In the genomic region with DNA sequence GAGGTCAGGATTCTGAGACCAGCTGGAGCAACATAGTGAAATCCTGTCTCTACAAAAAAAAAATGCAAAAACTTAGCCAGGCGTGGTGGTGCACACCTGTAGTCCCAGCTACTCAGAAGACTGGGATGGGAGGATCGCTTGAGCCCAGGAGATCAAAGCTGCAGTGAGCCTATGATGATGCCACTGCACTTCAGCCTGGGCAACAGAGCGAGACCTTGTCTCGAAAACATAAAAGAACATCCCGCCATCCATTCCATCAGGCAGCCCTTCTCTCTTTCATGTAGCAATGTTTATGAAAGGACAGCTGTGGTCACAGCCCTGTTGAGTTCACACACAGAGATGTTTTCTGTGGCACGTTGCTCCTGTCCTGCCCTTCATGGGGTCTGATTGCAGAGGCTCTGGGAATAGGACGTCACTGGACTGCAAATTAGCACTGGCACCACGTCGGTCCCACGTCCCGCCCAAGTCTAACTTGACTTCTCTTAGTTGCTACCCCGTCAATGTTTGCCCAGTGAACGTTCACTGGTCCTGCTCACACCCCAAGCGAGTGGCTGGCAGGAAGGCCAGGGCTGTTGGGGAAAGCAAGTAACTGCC, we compare ENCODE assay signal across 1 cellular context.
TF ChIP-seq lines count a peak whose summit lies in the region.

No MANE protein-coding gene starts in this region.

TF ChIP-seq in HepG2, 621 proteins besides CTCF, POLR2A, EP300 and RAD21 (continued from another document and continues in another):
- TF ChIP-seq ZNF318 (CRISPR knock-in tag; IDR thresholded peaks at IDR 0.05): no peak
- no peak for TF ChIP-seq ZNF678 (CRISPR knock-in tag; IDR thresholded peaks at IDR 0.05)
- TF ChIP-seq PLRG1 (conservative IDR thresholded peaks at IDR 0.05): no peak
- TF ChIP-seq ZNF468 (CRISPR knock-in tag; IDR thresholded peaks at IDR 0.05): no peak
- no peak for TF ChIP-seq ZKSCAN5 (CRISPR knock-in tag; IDR thresholded peaks at IDR 0.05)
- no peak for TF ChIP-seq ZFP90 (CRISPR knock-in tag; IDR thresholded peaks at IDR 0.05; ENCODE audit: borderline replicate concordance)
- TF ChIP-seq NFATC3 (CRISPR knock-in tag; IDR thresholded peaks at IDR 0.05): no peak
- no peak for TF ChIP-seq ZNF382 (CRISPR knock-in tag; IDR thresholded peaks at IDR 0.05; ENCODE audit: borderline replicate concordance)
- TF ChIP-seq MTA3 (CRISPR knock-in tag; IDR thresholded peaks at IDR 0.05): no peak
- 0 out of 2 replicates have a peak, but pooled peaks have one; percentile 29 for TF ChIP-seq KDM1A (CRISPR knock-in tag; IDR thresholded peaks at IDR 0.05)
- TF ChIP-seq CC2D1A (CRISPR knock-in tag; IDR thresholded peaks at IDR 0.05): no peak
- no peak for TF ChIP-seq HMGXB3 (CRISPR knock-in tag; IDR thresholded peaks at IDR 0.05; ENCODE audit: borderline replicate concordance)
- no peak for TF ChIP-seq FOXK1 (CRISPR knock-in tag; IDR thresholded peaks at IDR 0.05; ENCODE audit: borderline replicate concordance, low read depth)
- TF ChIP-seq ZNF788 (CRISPR knock-in tag; IDR thresholded peaks at IDR 0.05; ENCODE audit: borderline replicate concordance): no peak
- TF ChIP-seq, protein P1, sequence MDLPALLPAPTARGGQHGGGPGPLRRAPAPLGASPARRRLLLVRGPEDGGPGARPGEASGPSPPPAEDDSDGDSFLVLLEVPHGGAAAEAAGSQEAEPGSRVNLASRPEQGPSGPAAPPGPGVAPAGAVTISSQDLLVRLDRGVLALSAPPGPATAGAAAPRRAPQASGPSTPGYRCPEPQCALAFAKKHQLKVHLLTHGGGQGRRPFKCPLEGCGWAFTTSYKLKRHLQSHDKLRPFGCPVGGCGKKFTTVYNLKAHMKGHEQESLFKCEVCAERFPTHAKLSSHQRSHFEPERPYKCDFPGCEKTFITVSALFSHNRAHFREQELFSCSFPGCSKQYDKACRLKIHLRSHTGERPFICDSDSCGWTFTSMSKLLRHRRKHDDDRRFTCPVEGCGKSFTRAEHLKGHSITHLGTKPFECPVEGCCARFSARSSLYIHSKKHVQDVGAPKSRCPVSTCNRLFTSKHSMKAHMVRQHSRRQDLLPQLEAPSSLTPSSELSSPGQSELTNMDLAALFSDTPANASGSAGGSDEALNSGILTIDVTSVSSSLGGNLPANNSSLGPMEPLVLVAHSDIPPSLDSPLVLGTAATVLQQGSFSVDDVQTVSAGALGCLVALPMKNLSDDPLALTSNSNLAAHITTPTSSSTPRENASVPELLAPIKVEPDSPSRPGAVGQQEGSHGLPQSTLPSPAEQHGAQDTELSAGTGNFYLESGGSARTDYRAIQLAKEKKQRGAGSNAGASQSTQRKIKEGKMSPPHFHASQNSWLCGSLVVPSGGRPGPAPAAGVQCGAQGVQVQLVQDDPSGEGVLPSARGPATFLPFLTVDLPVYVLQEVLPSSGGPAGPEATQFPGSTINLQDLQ (CRISPR knock-in tag; IDR thresholded peaks at IDR 0.05): no peak
- no peak for TF ChIP-seq TRIM24 (CRISPR knock-in tag; IDR thresholded peaks at IDR 0.05)
- no peak for TF ChIP-seq RBM39 (IDR thresholded peaks at IDR 0.05; ENCODE audit: low read depth, low read length, poor library complexity, severe bottlenecking)
- TF ChIP-seq ZNF782 (CRISPR knock-in tag; IDR thresholded peaks at IDR 0.05; ENCODE audit: borderline replicate concordance): no peak
- no peak for TF ChIP-seq SRY (CRISPR knock-in tag; IDR thresholded peaks at IDR 0.05)
- no peak for TF ChIP-seq SRSF9 (IDR thresholded peaks at IDR 0.05; ENCODE audit: borderline replicate concordance, insufficient read depth, low read depth, low read length, poor library complexity, severe bottlenecking)
- TF ChIP-seq ZNF572 (CRISPR knock-in tag; IDR thresholded peaks at IDR 0.05): no peak
- TF ChIP-seq YEATS4 (CRISPR knock-in tag; IDR thresholded peaks at IDR 0.05; ENCODE audit: borderline replicate concordance): no peak; the same call in 1 of the 2 replicates
- no peak; the same call in 2 of the 3 replicates for TF ChIP-seq MXI1 (IDR thresholded peaks at IDR 0.05; ENCODE audit: borderline replicate concordance, low read depth, low read length)
- TF ChIP-seq HMG20A (CRISPR knock-in tag; IDR thresholded peaks at IDR 0.05; ENCODE audit: borderline replicate concordance): peak; percentile 23; the same call in 1 of the 2 replicates
- no peak for TF ChIP-seq TEF (CRISPR knock-in tag; IDR thresholded peaks at IDR 0.05)
- TF ChIP-seq NFE2L2 (IDR thresholded peaks at IDR 0.05; ENCODE audit: low read length): no peak
- no peak for TF ChIP-seq IRF1 (CRISPR knock-in tag; IDR thresholded peaks at IDR 0.05; ENCODE audit: low read depth)
- TF ChIP-seq HIC2 (CRISPR knock-in tag; IDR thresholded peaks at IDR 0.05; ENCODE audit: low read depth): peak; percentile 47; the same call in 1 of the 2 replicates
- no peak for TF ChIP-seq DMTF1 (CRISPR knock-in tag; IDR thresholded peaks at IDR 0.05)
- no peak for TF ChIP-seq SP4 (CRISPR knock-in tag; IDR thresholded peaks at IDR 0.05)
- TF ChIP-seq ZNF724P (CRISPR knock-in tag; IDR thresholded peaks at IDR 0.05; ENCODE audit: borderline replicate concordance): no peak
